In genomic region chr9:136324501-136325300, GRCh38 we compare ENCODE assay signal across 10 cellular contexts. TPM values are rescaled to one million over a fixed set of nuclear protein-coding genes. Genes with fewer than 3 reads are reported as not detected.
DNase-seq lines count a peak whose midpoint lies in the region; ATAC-seq and TF ChIP-seq lines count a peak whose summit lies in the region.
"Had no signal": no experiment of that assay in that cellular context is flagged by ENCODE, and none has a peak within 500 bp of the region (broad histone marks: within the 10 kb centered on the region; RNA-seq: fewer than 3 reads in every experiment).

No MANE protein-coding gene starts in this region.

- peaks cover 13% of the 10 kb centered on the region for H3K4me1 ChIP-seq in body of pancreas

- H3K9me3 Mint-ChIP-seq in neural crest cell, result no peaks in the 10 kb centered on the region
- H3K9me3 Mint-ChIP-seq: activated T-helper 2 cell treated with anti-CD3 and anti-CD28 coated beads, Interferon-gamma antibody, Interleukin-2, Interleukin-4, amounts not matched to agents 10 μg/mL and 5 μg/mL and 100 μg/mL, durations not matched to agents 14 hours and 24 hours and 36 hours had no signal

- no peak for TF ChIP-seq EP300 in Ishikawa (IDR thresholded peaks at IDR 0.05; ENCODE audit: borderline replicate concordance)

- no peak overlapping the region for H3K27ac Mint-ChIP-seq in neural crest cell (ENCODE audit: unreplicated experiment)
- H3K27ac Mint-ChIP-seq: activated T-helper 2 cell treated with anti-CD3 and anti-CD28 coated beads, Interferon-gamma antibody, Interleukin-2, Interleukin-4, amounts not matched to agents 10 μg/mL and 5 μg/mL and 100 μg/mL, durations not matched to agents 14 hours and 24 hours and 36 hours had no signal

- no peaks in the 10 kb centered on the region for H3K27me3 ChIP-seq in body of pancreas

- H3K4me3 ChIP-seq in body of pancreas, result no peak overlapping the region
- H3K4me3 ChIP-seq: GM12878 had no signal

- intact Hi-C loops in body of pancreas (cut with DNase I), result no loop called here

- DNase-seq in body of pancreas (peak; percentile 45 to 79 (median 67)), neural crest cell (ENCODE audit: low read depth, low spot score) (no peak)
- no peak for DNase-seq in activated naive CD4-positive, alpha-beta T cell treated with anti-CD3 and anti-CD28 coated beads, Interleukin-2, amount 50 U/mL, for 16 hours
- DNase-seq: activated CD4-positive, alpha-beta T cell treated with anti-CD3 and anti-CD28 coated beads for 48 hours; small intestine had no signal

- no peaks in the 10 kb centered on the region for H3K36me3 ChIP-seq in body of pancreas (replicated peaks in 1 of 2; ENCODE audit: insufficient read depth in 1 of 2, low read depth in 2 of 2)

- peak; percentile 10; the same call in 1 of the 2 replicates for TF ChIP-seq RAD21 in Ishikawa (IDR thresholded peaks at IDR 0.05; ENCODE audit: low read depth)

- H3K27ac ChIP-seq in body of pancreas, result peak overlapping the region in 1 of 4 donors; percentile 21

- peaks cover 15% of the 10 kb centered on the region for H3K4me1 Mint-ChIP-seq in neural crest cell

- no peak for TF ChIP-seq POLR2A in body of pancreas (IDR thresholded peaks at IDR 0.05)

- no peak for TF ChIP-seq CTCF in body of pancreas (IDR thresholded peaks at IDR 0.05)
- peak; percentile 14 for TF ChIP-seq CTCF in neural crest cell (conservative IDR thresholded peaks at IDR 0.05)

- ATAC-seq in body of pancreas, result peak; percentile 55
- no peak for ATAC-seq in HG03280 (IDR thresholded peaks at IDR 0.05; ENCODE audit: unreplicated experiment)
- ATAC-seq in GM19452 (IDR thresholded peaks at IDR 0.05; ENCODE audit: unreplicated experiment), result no peak
- ATAC-seq: GM12878 had no signal

- H3K9me3 ChIP-seq in body of pancreas, result no peaks in the 10 kb centered on the region

- WGBS in body of pancreas, 2 donors, result 54 to 59% methylated on average over 3 to 21 of the region's 24 CpGs

- peaks cover 3% of the 10 kb centered on the region for H3K27me3 Mint-ChIP-seq in neural crest cell (ENCODE audit: low read depth)

- H3K4me3 Mint-ChIP-seq in neural crest cell, result no peak overlapping the region

- H3K36me3 Mint-ChIP-seq in neural crest cell (ENCODE audit: low read depth), result no peaks in the 10 kb centered on the region

TF ChIP-seq in Ishikawa, 13 proteins besides CTCF, POLR2A, EP300 and RAD21:
- TF ChIP-seq MAX (IDR thresholded peaks at IDR 0.05) (peak; percentile 53), TAF1 (IDR thresholded peaks at IDR 0.05; ENCODE audit: low read depth) (no peak), NFIC (IDR thresholded peaks at IDR 0.05) (no peak), YY1 (IDR thresholded peaks at IDR 0.05; ENCODE audit: low read depth) (no peak)

RNA-seq across cellular contexts. Expression of gene GPSM1, which starts 2.6 kb away (rescaled TPM):
- 10 to 100 TPM; 15.8 to 23.1 TPM for total RNA-seq in body of pancreas
- 50.8 and 56.7 TPM in 2 replicates for total RNA-seq in neural crest cell

RNA-seq across cellular contexts. Expression of gene CCDC187, which starts 20.8 kb away (rescaled TPM):
- total RNA-seq in body of pancreas (1 to 10 TPM; 1.3 to 2.3 TPM), neural crest cell (0.07 TPM in 1 of 2 replicates, not detected in the other)
- total RNA-seq: activated T-helper 2 cell treated with anti-CD3 and anti-CD28 coated beads, Interferon-gamma antibody, Interleukin-2, Interleukin-4, amounts not matched to agents 10 μg/mL and 5 μg/mL and 100 μg/mL, durations not matched to agents 14 hours and 24 hours and 36 hours had no signal

RNA-seq across cellular contexts. Expression of gene DNLZ, which starts 38.8 kb away (rescaled TPM):
- 10 to 100 TPM; 24.1 to 31.3 TPM for total RNA-seq in body of pancreas
- total RNA-seq in neural crest cell, result 21.3 and 21.7 TPM in 2 replicates

RNA-seq across cellular contexts. Expression of gene CARD9, which starts 48.8 kb away (rescaled TPM):
- total RNA-seq in body of pancreas, result 1 to 10 TPM in 1 of 2 donors, under 1 TPM in 1; 0.78 to 1.3 TPM
- total RNA-seq in neural crest cell, result 1.3 and 1.4 TPM in 2 replicates

Comparison
In these comparisons a context has a peak if more than half of its experiments do, and no peak if none do; other contexts are left out.
1. DNase-seq: peak in body of pancreas (4 of 4); none in neural crest cell (single experiment) and activated naive CD4-positive, alpha-beta T cell treated with anti-CD3 and anti-CD28 coated beads, Interleukin-2, amount 50 U/mL, for 16 hours (single experiment).